1 cellular context compared by ENCODE assay signal in the genomic region with DNA sequence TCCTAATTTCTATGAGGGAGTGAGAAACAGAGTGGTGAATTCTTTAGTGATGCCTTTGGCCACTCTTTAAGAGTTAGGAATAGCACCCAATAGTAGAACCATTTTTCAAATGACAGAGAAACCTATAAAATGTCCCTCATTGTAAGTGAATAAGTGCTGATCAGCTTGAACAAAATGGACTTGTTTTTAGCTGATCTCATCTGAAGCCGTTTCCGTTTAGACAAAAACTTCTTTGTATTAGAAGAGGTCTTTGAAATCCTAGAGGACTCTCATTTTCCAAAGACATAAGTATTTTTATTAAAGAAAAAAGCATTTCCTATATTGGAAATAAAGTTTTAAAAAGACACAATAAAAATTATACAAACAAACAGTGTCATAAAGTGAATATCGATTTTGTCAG.
TF ChIP-seq lines count a peak whose summit lies in the region.

No MANE protein-coding gene starts in this region.

TF ChIP-seq in IMR-90, 13 proteins besides CTCF, POLR2A, EP300 and RAD21 (continued from another document):
- TF ChIP-seq, protein P1, sequence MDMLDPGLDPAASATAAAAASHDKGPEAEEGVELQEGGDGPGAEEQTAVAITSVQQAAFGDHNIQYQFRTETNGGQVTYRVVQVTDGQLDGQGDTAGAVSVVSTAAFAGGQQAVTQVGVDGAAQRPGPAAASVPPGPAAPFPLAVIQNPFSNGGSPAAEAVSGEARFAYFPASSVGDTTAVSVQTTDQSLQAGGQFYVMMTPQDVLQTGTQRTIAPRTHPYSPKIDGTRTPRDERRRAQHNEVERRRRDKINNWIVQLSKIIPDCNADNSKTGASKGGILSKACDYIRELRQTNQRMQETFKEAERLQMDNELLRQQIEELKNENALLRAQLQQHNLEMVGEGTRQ (IDR thresholded peaks at IDR 0.05; ENCODE audit: low read depth, low read length) = no peak
- TF ChIP-seq MAZ (IDR thresholded peaks at IDR 0.05; ENCODE audit: borderline replicate concordance, low read depth, low read length) (no peak), RFX5 (IDR thresholded peaks at IDR 0.05; ENCODE audit: low read depth, low read length) (no peak), MXI1 (IDR thresholded peaks at IDR 0.05; ENCODE audit: borderline replicate concordance, low read depth, low read length) (no peak), MAFK (IDR thresholded peaks at IDR 0.05; ENCODE audit: low read depth, low read length) (no peak), CEBPB (IDR thresholded peaks at IDR 0.05; ENCODE audit: low read depth, low read length) (no peak), FOS (IDR thresholded peaks at IDR 0.05; ENCODE audit: low read depth, low read length) (no peak), SMC3 (IDR thresholded peaks at IDR 0.05; ENCODE audit: low read depth, low read length) (no peak), NFE2L2 (IDR thresholded peaks at IDR 0.05; ENCODE audit: low read depth, low read length) (no peak), CHD1 (IDR thresholded peaks at IDR 0.05; ENCODE audit: low read depth, low read length) (no peak)
